ENCODE assay signal across 8 cellular contexts in genomic region chr2:45610281-45611019, GRCh38. TPM values are rescaled to one million over a fixed set of nuclear protein-coding genes. Genes with fewer than 3 reads are reported as not detected.
DNase-seq lines count a peak whose midpoint lies in the region; ATAC-seq, FAIRE-seq and TF ChIP-seq lines count a peak whose summit lies in the region.

No MANE protein-coding gene starts in this region.

- TF ChIP-seq POLR2A in stomach (IDR thresholded peaks at IDR 0.05) = no peak

- H3K27me3 ChIP-seq in HUES48 (ENCODE audit: control insufficient read depth, insufficient read depth, low read length) (no peaks in the 10 kb centered on the region), fibroblast of lung (ENCODE audit: control insufficient read depth, insufficient read depth, low read length) (no peaks in the 10 kb centered on the region), stomach (no peaks in the 10 kb centered on the region)

- no peaks in the 10 kb centered on the region for H4K20me1 ChIP-seq in fibroblast of lung (ENCODE audit: control insufficient read depth, extremely low read depth, insufficient read depth, low read length)

- peak overlapping the region; percentile 80 for H3K9ac ChIP-seq in HUES48 (ENCODE audit: low read depth, low read length)
- peak overlapping the region; percentile 21 for H3K9ac ChIP-seq in fibroblast of lung (ENCODE audit: insufficient read depth, low read length)

- peaks cover 11% of the 10 kb centered on the region for H3K79me2 ChIP-seq in fibroblast of lung (ENCODE audit: control insufficient read depth, insufficient read depth, low read length)

- ATAC-seq in GM21526 (IDR thresholded peaks at IDR 0.05; ENCODE audit: low FRiP score, unreplicated experiment) (peak; percentile 43), naive B cell (ENCODE audit: low read depth in 2 of 2) (peak; percentile 66 to 69)
- ATAC-seq in activated T-cell treated with anti-CD3 and anti-CD28 coated beads, Interleukin-2, amount 50 U/mL, for 4 hours = peak; percentile 61 to 70

- FAIRE-seq in D721Med (lab: Jason Lieb, UNC) = no peak

- H3K4me1 ChIP-seq in HUES48 (ENCODE audit: control insufficient read depth, insufficient read depth, low read length) (peaks cover 13% of the 10 kb centered on the region), fibroblast of lung (ENCODE audit: control insufficient read depth, extremely low read depth, insufficient read depth, low read length) (no peaks in the 10 kb centered on the region), stomach (peaks cover 11 to 35% (median 28%) of the 10 kb centered on the region in 4 donors)

- TF ChIP-seq CTCF in D721Med (IDR thresholded peaks at IDR 0.05; ENCODE audit: insufficient read depth, missing control alignments) = peak; percentile 51
- TF ChIP-seq CTCF in fibroblast of lung (conservative IDR thresholded peaks at IDR 0.05 in 1 of 2, IDR thresholded peaks at IDR 0.05 in 1 of 2; ENCODE audit: low read depth in 1 of 2, low read length in 2 of 2) = peak; percentile 40 to 54
- peak in 1 of 7 experiments; percentile 36 for TF ChIP-seq CTCF in stomach (IDR thresholded peaks at IDR 0.05)

- H3K36me3 Mint-ChIP-seq in activated T-cell treated with anti-CD3 and anti-CD28 coated beads, Interleukin-2, amount 50 U/mL, for 4 hours (ENCODE audit: insufficient read depth) = no peaks in the 10 kb centered on the region
- H3K36me3 Mint-ChIP-seq in naive B cell = no peaks in the 10 kb centered on the region

- WGBS in stomach, 5 donors = 0 to 1% (median 0%) methylated on average over 23 of the region's 23 CpGs

- H3K4me3 Mint-ChIP-seq in activated T-cell treated with anti-CD3 and anti-CD28 coated beads, Interleukin-2, amount 50 U/mL, for 4 hours = peak overlapping the region; percentile 95
- H3K4me3 Mint-ChIP-seq in naive B cell = peak overlapping the region; percentile 93 to 99 (median 98)

- DNase-seq in D721Med (ENCODE audit: insufficient read length, low spot score) (peak; percentile 33), OCI-M1 (lab: John Stamatoyannopoulos, UW) (peak; percentile 92), fibroblast of lung (ENCODE audit: low read depth in 2 of 2) (peak; percentile 62 to 74), naive B cell (no peak), stomach (peak; percentile 47)
- peak; percentile 14 for DNase-seq in activated T-cell treated with anti-CD3 and anti-CD28 coated beads, Interleukin-2, amount 50 U/mL, for 4 hours

- H3K4me3 ChIP-seq in HUES48 (ENCODE audit: low read depth, low read length) (peak overlapping the region; percentile 87), fibroblast of lung (replicated peaks in 1 of 4; ENCODE audit: control extremely low read depth in 1 of 4, insufficient read depth in 1 of 4, low read depth in 3 of 4, low read length in 4 of 4) (peak overlapping the region; percentile 37 to 90 (median 64)), stomach (peak overlapping the region; percentile 64 to 85 (median 67))

- TF ChIP-seq EP300 in stomach (IDR thresholded peaks at IDR 0.05) = no peak

- H3K27ac ChIP-seq in HUES48 (ENCODE audit: low read depth, low read length) = peak overlapping the region; percentile 94
- H3K27ac ChIP-seq in fibroblast of lung (ENCODE audit: insufficient read depth, low read length) = peak overlapping the region; percentile 65
- peak overlapping the region; percentile 91 to 96 (median 94) for H3K27ac ChIP-seq in stomach

- no peaks in the 10 kb centered on the region for H3K27me3 Mint-ChIP-seq in activated T-cell treated with anti-CD3 and anti-CD28 coated beads, Interleukin-2, amount 50 U/mL, for 4 hours (ENCODE audit: low read depth)
- no peaks in the 10 kb centered on the region for H3K27me3 Mint-ChIP-seq in naive B cell

- peak overlapping the region; percentile 85 for H3K4me2 ChIP-seq in fibroblast of lung (ENCODE audit: extremely low read depth, insufficient read depth, low read length)

- H2AFZ ChIP-seq in fibroblast of lung (ENCODE audit: low read length) = peak overlapping the region; percentile 60

- no peaks in the 10 kb centered on the region for H3K9me3 Mint-ChIP-seq in activated T-cell treated with anti-CD3 and anti-CD28 coated beads, Interleukin-2, amount 50 U/mL, for 4 hours
- H3K9me3 Mint-ChIP-seq in naive B cell = no peaks in the 10 kb centered on the region

- no peaks in the 10 kb centered on the region for H3K36me3 ChIP-seq in HUES48 (ENCODE audit: control insufficient read depth, insufficient read depth, low read length)
- no peaks in the 10 kb centered on the region for H3K36me3 ChIP-seq in fibroblast of lung (ENCODE audit: control insufficient read depth, insufficient read depth, low read length)
- H3K36me3 ChIP-seq in stomach = peaks cover 0 to under 1% (median 0%) of the 10 kb centered on the region in 4 donors

- H3K9me3 ChIP-seq in HUES48 (ENCODE audit: control insufficient read depth, insufficient read depth, low read length) = no peaks in the 10 kb centered on the region
- H3K9me3 ChIP-seq in fibroblast of lung (ENCODE audit: control insufficient read depth, insufficient read depth, low read depth, low read length) = no peaks in the 10 kb centered on the region
- H3K9me3 ChIP-seq in stomach = no peaks in the 10 kb centered on the region

- H3K27ac Mint-ChIP-seq in naive B cell = peak overlapping the region; percentile 98 to 99 (median 99)

- H3K4me1 Mint-ChIP-seq in activated T-cell treated with anti-CD3 and anti-CD28 coated beads, Interleukin-2, amount 50 U/mL, for 4 hours (ENCODE audit: low read depth) = peaks cover 22% of the 10 kb centered on the region
- peaks cover 25 to 30% (median 29%) of the 10 kb centered on the region in 3 donors for H3K4me1 Mint-ChIP-seq in naive B cell

- intact Hi-C loops in stomach (cut with DNase I; ENCODE audit: low total_unique reads) = no loop called here

RNA-seq across cellular contexts. Expression of gene SRBD1, which starts 0.6 kb away (rescaled TPM):
- total RNA-seq in activated T-cell treated with anti-CD3 and anti-CD28 coated beads, Interleukin-2, amount 50 U/mL, for 4 hours = 10 to 100 TPM; 13.8 to 18.4 (median 15.5) TPM
- total RNA-seq in fibroblast of lung (11.6 and 18.7 TPM in 2 replicates), stomach (10 to 100 TPM; 21.0 to 45.7 (median 37.1) TPM)
- polyA plus RNA-seq in fibroblast of lung (9.6 and 10.1 TPM in 2 replicates), naive B cell (ENCODE audit: low read depth in 6 of 6) (10 to 100 TPM; 11.6 to 20.0 (median 15.1) TPM), stomach (1 to 10 TPM; 4.4 to 7.0 (median 6.2) TPM)
- 9.8 and 10.1 TPM in 2 replicates for polyA plus RNA-seq in fibroblast of lung (2012)
- 0.12 and 6.6 TPM in 2 replicates for polyA minus RNA-seq in fibroblast of lung (ENCODE audit: low replicate concordance)

RNA-seq across cellular contexts. Expression of gene PRKCE, which starts 41.0 kb away (rescaled TPM):
- total RNA-seq in activated T-cell treated with anti-CD3 and anti-CD28 coated beads, Interleukin-2, amount 50 U/mL, for 4 hours = 1 to 10 TPM; 9.1 to 9.5 (median 9.2) TPM
- total RNA-seq in fibroblast of lung (12.3 and 19.0 TPM in 2 replicates), stomach (10 to 100 TPM in 4 of 5 donors, 1 to 10 TPM in 1; 9.8 to 92.0 (median 25.2) TPM)
- polyA plus RNA-seq in fibroblast of lung (9.4 and 14.1 TPM in 2 replicates), naive B cell (ENCODE audit: low read depth in 6 of 6) (10 to 100 TPM; 14.8 to 33.3 (median 23.2) TPM), stomach (1 to 10 TPM; 2.0 to 2.9 (median 2.1) TPM)
- 7.1 and 8.0 TPM in 2 replicates for polyA plus RNA-seq in fibroblast of lung (2012)
- polyA minus RNA-seq in fibroblast of lung (ENCODE audit: low replicate concordance) = 28.3 and 55.3 TPM in 2 replicates
